ENCODE assay signal across 14 cellular contexts in genomic region chrX:120042712-120043111, GRCh38. TPM values are rescaled to one million over a fixed set of nuclear protein-coding genes. Genes with fewer than 3 reads are reported as not detected.
"Had no signal": no experiment of that assay in that cellular context is flagged by ENCODE, and none has a peak within 500 bp of the region (broad histone marks: within the 10 kb centered on the region; RNA-seq: fewer than 3 reads in every experiment).

No MANE protein-coding gene starts in this region.

RNA-seq across cellular contexts. Expression of gene RHOXF2B, which starts 34.8 kb away (rescaled TPM):
- total RNA-seq: stomach, subcutaneous adipose tissue, suprapubic skin, temporal lobe, thoracic aorta, tibial nerve, transverse colon, upper lobe of left lung, upper lobe of right lung, ureter, urinary bladder, uterus, vagina had no signal
- polyA plus RNA-seq: stomach, thymus, urinary bladder had no signal
